Comparison of ENCODE assay signal across 1 cellular context in the genomic region with DNA sequence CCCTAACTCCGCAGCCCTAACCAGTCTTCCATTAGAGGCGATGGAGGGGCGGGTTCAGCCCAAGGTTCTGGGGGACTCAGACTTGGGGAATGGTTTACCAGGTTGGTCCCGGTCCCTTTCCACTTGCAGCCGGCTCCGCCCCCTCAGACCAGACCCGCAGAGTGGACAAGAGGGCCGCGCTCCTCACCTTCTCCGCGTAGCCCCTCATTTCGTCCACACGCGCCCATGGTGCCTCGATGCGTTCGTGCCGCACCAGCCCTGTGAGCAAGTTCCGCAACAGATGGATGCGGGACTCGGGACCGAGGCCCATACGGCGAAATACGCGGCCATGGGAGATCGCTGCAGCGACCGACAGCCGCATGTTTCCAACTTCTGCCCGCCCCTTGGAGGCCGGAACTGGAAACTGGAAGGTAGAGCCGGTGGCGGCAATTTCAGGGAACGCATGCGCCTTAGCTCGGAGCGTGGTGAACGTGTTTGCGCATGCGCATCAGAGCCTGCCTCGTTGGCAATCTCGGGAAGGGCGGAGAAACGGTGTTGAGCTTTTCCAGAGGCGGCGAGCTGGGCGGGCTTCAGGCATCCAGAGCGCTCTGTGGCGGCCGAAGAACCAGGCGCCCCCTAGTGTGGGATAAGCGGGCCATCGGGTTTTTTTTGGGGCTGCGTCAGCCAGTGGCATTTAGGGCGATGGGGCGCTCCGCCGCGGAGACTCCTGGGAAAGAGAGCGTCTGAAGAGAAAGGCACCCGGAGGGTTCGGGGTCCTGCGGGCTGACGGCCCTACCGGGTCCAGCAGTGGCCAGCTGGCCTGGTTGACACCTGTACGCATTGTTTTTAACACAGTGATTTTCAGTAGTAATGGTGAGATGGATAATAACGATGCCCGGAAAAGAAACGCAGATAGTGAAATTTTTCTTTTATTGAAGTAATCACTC.
TF ChIP-seq lines count a peak whose summit lies in the region.

Gene MRPL17 (minus strand): TSS at position 405 of the 926 bp plus-strand sequence. CDS start 44 bp downstream, at position 361.

TF ChIP-seq in K562, 482 proteins besides CTCF, POLR2A, EP300 and RAD21 (continued from another document):
- TF ChIP-seq MLLT1 (IDR thresholded peaks at IDR 0.05) (peak; percentile 12 to 68; a peak in 2 of 4 replicates), GTF2F1 (IDR thresholded peaks at IDR 0.05; ENCODE audit: low read depth, low read length) (peak; percentile 69; the same call in 1 of the 2 replicates), MAFK (IDR thresholded peaks at IDR 0.05; ENCODE audit: low read length) (0 out of 2 replicates have a peak, but pooled peaks have one; percentile 20), SMC3 (conservative IDR thresholded peaks at IDR 0.05; ENCODE audit: insufficient read depth, low read depth, low read length) (peak; percentile 78), TBL1XR1 (IDR thresholded peaks at IDR 0.05; ENCODE audit: low read length in 2 of 2) (peak in 1 of 2 experiments; percentile 48; a peak in 2 of 4 replicates), C11orf30 (IDR thresholded peaks at IDR 0.05; ENCODE audit: low read depth) (peak; percentile 36), NCOR1 (IDR thresholded peaks at IDR 0.05) (0 out of 2 replicates have a peak, but pooled peaks have one; percentile 15), ZBTB1 (CRISPR knock-in tag; IDR thresholded peaks at IDR 0.05; ENCODE audit: borderline replicate concordance, low read depth) (no peak), MTF1 (CRISPR knock-in tag; IDR thresholded peaks at IDR 0.05; ENCODE audit: borderline replicate concordance) (no peak), HIVEP1 (CRISPR knock-in tag; IDR thresholded peaks at IDR 0.05) (peak; percentile 54; the same call in 1 of the 2 replicates), CCAR2 (IDR thresholded peaks at IDR 0.05; ENCODE audit: low read depth, low read length) (no peak), CEBPG (CRISPR knock-in tag; IDR thresholded peaks at IDR 0.05) (0 out of 2 replicates have a peak, but pooled peaks have one; percentile 51), CEBPG (tag; conservative IDR thresholded peaks at IDR 0.05 in 1 of 2, IDR thresholded peaks at IDR 0.05 in 1 of 2) (no peak), NR1H2 (CRISPR knock-in tag; IDR thresholded peaks at IDR 0.05) (0 out of 2 replicates have a peak, but pooled peaks have one; percentile 79), ZNF239 (CRISPR knock-in tag; IDR thresholded peaks at IDR 0.05) (peak; percentile 7; the same call in 1 of the 2 replicates), PCBP2 (IDR thresholded peaks at IDR 0.05; ENCODE audit: low read depth, low read length, poor library complexity, severe bottlenecking) (no peak), SMAD4 (CRISPR knock-in tag; conservative IDR thresholded peaks at IDR 0.05) (peak; percentile 64; the same call in 1 of the 2 replicates), ZFP30 (CRISPR knock-in tag; IDR thresholded peaks at IDR 0.05; ENCODE audit: borderline replicate concordance) (no peak), ZC3H11A (IDR thresholded peaks at IDR 0.05; ENCODE audit: low read depth, low read length) (no peak), RHOXF2B (CRISPR knock-in tag; conservative IDR thresholded peaks at IDR 0.05) (0 out of 2 replicates have a peak, but pooled peaks have one; percentile 11), OTX1 (CRISPR knock-in tag; IDR thresholded peaks at IDR 0.05) (peak; percentile 88), KLF16 (IDR thresholded peaks at IDR 0.05) (0 out of 2 replicates have a peak, but pooled peaks have one; percentile 46), CBX1 (IDR thresholded peaks at IDR 0.05; ENCODE audit: low read depth) (0 out of 2 replicates have a peak, but pooled peaks have one; percentile 49), MTA3 (IDR thresholded peaks at IDR 0.05; ENCODE audit: borderline replicate concordance) (peak; percentile 37; the same call in 1 of the 2 replicates), TCF7 (IDR thresholded peaks at IDR 0.05; ENCODE audit: borderline replicate concordance) (no peak), HMGN3 (IDR thresholded peaks at IDR 0.05; ENCODE audit: borderline replicate concordance, extremely low read depth, insufficient read length, low read depth, low read length) (peak; percentile 67), FOXA1 (IDR thresholded peaks at IDR 0.05; ENCODE audit: borderline replicate concordance) (no peak), HEY1 (CRISPR knock-in tag; IDR thresholded peaks at IDR 0.05; ENCODE audit: borderline replicate concordance) (no peak), KDM5B (IDR thresholded peaks at IDR 0.05; ENCODE audit: insufficient replicate concordance, low read depth, low read length) (peak; percentile 95)
- TF ChIP-seq, protein P1, sequence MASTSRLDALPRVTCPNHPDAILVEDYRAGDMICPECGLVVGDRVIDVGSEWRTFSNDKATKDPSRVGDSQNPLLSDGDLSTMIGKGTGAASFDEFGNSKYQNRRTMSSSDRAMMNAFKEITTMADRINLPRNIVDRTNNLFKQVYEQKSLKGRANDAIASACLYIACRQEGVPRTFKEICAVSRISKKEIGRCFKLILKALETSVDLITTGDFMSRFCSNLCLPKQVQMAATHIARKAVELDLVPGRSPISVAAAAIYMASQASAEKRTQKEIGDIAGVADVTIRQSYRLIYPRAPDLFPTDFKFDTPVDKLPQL (IDR thresholded peaks at IDR 0.05; ENCODE audit: extremely low read depth, insufficient read length), result no peak
- TF ChIP-seq, protein P2, sequence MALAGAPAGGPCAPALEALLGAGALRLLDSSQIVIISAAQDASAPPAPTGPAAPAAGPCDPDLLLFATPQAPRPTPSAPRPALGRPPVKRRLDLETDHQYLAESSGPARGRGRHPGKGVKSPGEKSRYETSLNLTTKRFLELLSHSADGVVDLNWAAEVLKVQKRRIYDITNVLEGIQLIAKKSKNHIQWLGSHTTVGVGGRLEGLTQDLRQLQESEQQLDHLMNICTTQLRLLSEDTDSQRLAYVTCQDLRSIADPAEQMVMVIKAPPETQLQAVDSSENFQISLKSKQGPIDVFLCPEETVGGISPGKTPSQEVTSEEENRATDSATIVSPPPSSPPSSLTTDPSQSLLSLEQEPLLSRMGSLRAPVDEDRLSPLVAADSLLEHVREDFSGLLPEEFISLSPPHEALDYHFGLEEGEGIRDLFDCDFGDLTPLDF (CRISPR knock-in tag; IDR thresholded peaks at IDR 0.05), result peak; percentile 94
- TF ChIP-seq, protein P3, sequence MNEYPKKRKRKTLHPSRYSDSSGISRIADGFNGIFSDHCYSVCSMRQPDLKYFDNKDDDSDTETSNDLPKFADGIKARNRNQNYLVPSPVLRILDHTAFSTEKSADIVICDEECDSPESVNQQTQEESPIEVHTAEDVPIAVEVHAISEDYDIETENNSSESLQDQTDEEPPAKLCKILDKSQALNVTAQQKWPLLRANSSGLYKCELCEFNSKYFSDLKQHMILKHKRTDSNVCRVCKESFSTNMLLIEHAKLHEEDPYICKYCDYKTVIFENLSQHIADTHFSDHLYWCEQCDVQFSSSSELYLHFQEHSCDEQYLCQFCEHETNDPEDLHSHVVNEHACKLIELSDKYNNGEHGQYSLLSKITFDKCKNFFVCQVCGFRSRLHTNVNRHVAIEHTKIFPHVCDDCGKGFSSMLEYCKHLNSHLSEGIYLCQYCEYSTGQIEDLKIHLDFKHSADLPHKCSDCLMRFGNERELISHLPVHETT (CRISPR knock-in tag; conservative IDR thresholded peaks at IDR 0.05 in 1 of 2, IDR thresholded peaks at IDR 0.05 in 1 of 2), result peak in 1 of 2 experiments; percentile 78; a peak in 2 of 4 replicates
- TF ChIP-seq, protein P4, sequence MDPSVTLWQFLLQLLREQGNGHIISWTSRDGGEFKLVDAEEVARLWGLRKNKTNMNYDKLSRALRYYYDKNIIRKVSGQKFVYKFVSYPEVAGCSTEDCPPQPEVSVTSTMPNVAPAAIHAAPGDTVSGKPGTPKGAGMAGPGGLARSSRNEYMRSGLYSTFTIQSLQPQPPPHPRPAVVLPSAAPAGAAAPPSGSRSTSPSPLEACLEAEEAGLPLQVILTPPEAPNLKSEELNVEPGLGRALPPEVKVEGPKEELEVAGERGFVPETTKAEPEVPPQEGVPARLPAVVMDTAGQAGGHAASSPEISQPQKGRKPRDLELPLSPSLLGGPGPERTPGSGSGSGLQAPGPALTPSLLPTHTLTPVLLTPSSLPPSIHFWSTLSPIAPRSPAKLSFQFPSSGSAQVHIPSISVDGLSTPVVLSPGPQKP (CRISPR knock-in tag; IDR thresholded peaks at IDR 0.05), result no peak
